In the genomic region with DNA sequence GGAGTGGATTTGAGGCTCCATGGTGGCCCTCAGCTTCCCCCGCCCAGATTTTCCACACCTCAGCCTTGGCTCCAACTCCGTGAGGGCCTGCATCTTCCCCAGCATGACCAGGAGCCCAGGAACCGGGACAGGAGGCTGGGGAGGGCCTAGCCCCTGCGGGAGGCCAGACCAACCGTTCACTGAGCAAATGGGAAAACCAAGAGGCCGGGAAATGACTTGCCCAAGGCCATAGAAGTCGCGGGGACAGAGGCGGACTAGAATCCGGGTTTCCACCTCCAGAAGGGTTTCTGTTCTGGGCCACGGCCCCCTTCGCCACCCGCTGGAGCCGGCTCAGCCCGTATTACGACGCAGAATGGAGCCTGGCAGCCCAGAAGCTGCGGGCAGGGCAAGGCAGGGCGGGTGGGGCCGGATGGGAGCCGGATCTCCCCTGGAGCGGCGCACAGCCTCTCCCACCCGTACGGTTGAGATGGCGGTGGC, we compare ENCODE assay signal across 14 cellular contexts. TPM values are rescaled to one million over a fixed set of nuclear protein-coding genes. Genes with fewer than 3 reads are reported as not detected.
DNase-seq lines count a peak whose midpoint lies in the region; ATAC-seq and TF ChIP-seq lines count a peak whose summit lies in the region.
"Had no signal": no experiment of that assay in that cellular context is flagged by ENCODE, and none has a peak within 500 bp of the region (broad histone marks: within the 10 kb centered on the region; RNA-seq: fewer than 3 reads in every experiment).

No MANE protein-coding gene starts in this region.

- DNase-seq in cardiac muscle cell (ENCODE audit: low read depth in 1 of 2, low spot score in 1 of 2) (no peak), right cardiac atrium (no peak), mucosa of descending colon (no peak), type B pancreatic cell (ENCODE audit: extremely low spot score, unreplicated experiment) (peak; percentile 70), GM13976 (ENCODE audit: low spot score) (no peak), activated T-cell treated with anti-CD3 and anti-CD28 coated beads for 4 hours (no peak)
- DNase-seq in central memory CD8-positive, alpha-beta T cell (ENCODE audit: low spot score in 2 of 2): no peak
- DNase-seq: IMR-90; NK-92 treated with Interleukin-12 subunit alpha and Interleukin-12 subunit beta, amount 100 ng/mL, for 24 hours; stimulated activated CD4-positive, alpha-beta T cell treated with anti-CD3 and anti-CD28 coated beads, Interleukin-2, amount 100 ng/mL, for 48 hours; stimulated activated naive B cell treated with anti-CD40 and anti-IgM and Interleukin-4, amounts not matched to agents 10 μg/mL and 1 μg/mL and 100 μg/mL, for 72 hours had no signal

- peaks cover 92% of the 10 kb centered on the region for H3K27me3 Mint-ChIP-seq in central memory CD8-positive, alpha-beta T cell
- peaks cover 91% of the 10 kb centered on the region for H3K27me3 Mint-ChIP-seq in type B pancreatic cell

- TF ChIP-seq CTCF in cardiac muscle cell (IDR thresholded peaks at IDR 0.05; ENCODE audit: low read depth, low read length) (no peak), mucosa of descending colon (IDR thresholded peaks at IDR 0.05) (no peak), type B pancreatic cell (conservative IDR thresholded peaks at IDR 0.05) (no peak), GM13976 (IDR thresholded peaks at IDR 0.05; ENCODE audit: borderline replicate concordance, control extremely low read depth, extremely low read depth, insufficient read depth, missing control alignments) (no peak)

- H3K27me3 ChIP-seq in cardiac muscle cell (peaks cover 91% of the 10 kb centered on the region), right cardiac atrium (ENCODE audit: control insufficient read depth, insufficient read depth) (no peaks in the 10 kb centered on the region)

- peaks cover 4% of the 10 kb centered on the region for H3K36me3 Mint-ChIP-seq in central memory CD8-positive, alpha-beta T cell (ENCODE audit: insufficient read depth)
- no peaks in the 10 kb centered on the region for H3K36me3 Mint-ChIP-seq in type B pancreatic cell

- H3K4me3 ChIP-seq in cardiac muscle cell: peak overlapping the region; percentile 3
- no peak overlapping the region for H3K4me3 ChIP-seq in right cardiac atrium (ENCODE audit: low read length)
- peak overlapping the region; percentile 25 for H3K4me3 ChIP-seq in mucosa of descending colon

- H3K36me3 ChIP-seq in cardiac muscle cell (no peaks in the 10 kb centered on the region), mucosa of descending colon (ENCODE audit: low read depth) (no peaks in the 10 kb centered on the region)

- peak overlapping the region; percentile 21 for H3K4me3 Mint-ChIP-seq in central memory CD8-positive, alpha-beta T cell
- peak overlapping the region; percentile 57 for H3K4me3 Mint-ChIP-seq in type B pancreatic cell

- H3K27ac ChIP-seq in cardiac muscle cell (no peak overlapping the region), right cardiac atrium (ENCODE audit: low read length) (no peak overlapping the region)

- H3K4me1 ChIP-seq in cardiac muscle cell (ENCODE audit: low read depth): peaks cover 15% of the 10 kb centered on the region
- peaks cover 2% of the 10 kb centered on the region for H3K4me1 ChIP-seq in right cardiac atrium (ENCODE audit: control insufficient read depth, insufficient read depth, low read length)
- peaks cover 20% of the 10 kb centered on the region for H3K4me1 ChIP-seq in mucosa of descending colon (ENCODE audit: low read depth)

- no peak overlapping the region for H3K27ac Mint-ChIP-seq in central memory CD8-positive, alpha-beta T cell (ENCODE audit: low read depth)
- H3K27ac Mint-ChIP-seq in type B pancreatic cell: no peak overlapping the region

- in situ Hi-C loops in GM13976 (cut with MboI; ENCODE audit: low sequenced_read_pairs, unreplicated experiment): no loop called here

- ATAC-seq in right cardiac atrium (no peak), mucosa of descending colon (peak; percentile 5), GM21723 (IDR thresholded peaks at IDR 0.05; ENCODE audit: unreplicated experiment) (no peak)
- no peak for ATAC-seq in central memory CD8-positive, alpha-beta T cell (replicated peaks; ENCODE audit: extremely low read depth, poor library complexity, severe bottlenecking)

- peaks cover 18% of the 10 kb centered on the region for H3K4me1 Mint-ChIP-seq in central memory CD8-positive, alpha-beta T cell
- peaks cover 12% of the 10 kb centered on the region for H3K4me1 Mint-ChIP-seq in type B pancreatic cell (ENCODE audit: unreplicated experiment)

- H3K9me3 ChIP-seq in cardiac muscle cell (ENCODE audit: low read depth) (no peaks in the 10 kb centered on the region), right cardiac atrium (ENCODE audit: control insufficient read depth, low read length) (no peaks in the 10 kb centered on the region), mucosa of descending colon (no peaks in the 10 kb centered on the region)

- 7% methylated on average over 26 of the region's 26 CpGs for WGBS in right cardiac atrium

- intact Hi-C loops in right cardiac atrium (cut with DNase I) (no loop called here), mucosa of descending colon (cut with DNase I, micrococcal nuclease) (no loop called here)

- no peaks in the 10 kb centered on the region for H3K9me3 Mint-ChIP-seq in central memory CD8-positive, alpha-beta T cell
- no peaks in the 10 kb centered on the region for H3K9me3 Mint-ChIP-seq in type B pancreatic cell
- H3K9me3 Mint-ChIP-seq: stimulated activated naive B cell treated with anti-CD40 and anti-IgM and Interleukin-4, amounts not matched to agents 10 μg/mL and 1 μg/mL and 100 μg/mL, for 72 hours had no signal

RNA-seq across cellular contexts. Expression of gene CRYBA2, which starts 7.9 kb away (rescaled TPM):
- total RNA-seq in cardiac muscle cell (not detected in 2 replicates), right cardiac atrium (not detected), mucosa of descending colon (1 to 10 TPM; 1.2 to 6.1 (median 5.0) TPM), type B pancreatic cell (ENCODE audit: low replicate concordance) (77.3 and 179 TPM in 2 replicates)
- polyA plus RNA-seq in cardiac muscle cell (not detected in 2 replicates), right cardiac atrium (not detected)
- total RNA-seq: IMR-90, liver had no signal
- polyA plus RNA-seq: IMR-90, liver had no signal

RNA-seq across cellular contexts. Expression of gene FEV, which starts 16.2 kb away (rescaled TPM):
- total RNA-seq in cardiac muscle cell: not detected in 2 replicates
- not detected in 2 replicates for polyA plus RNA-seq in cardiac muscle cell
- not detected for total RNA-seq in right cardiac atrium
- polyA plus RNA-seq in right cardiac atrium: not detected
- 1 to 10 TPM in 2 of 3 donors, under 1 TPM in 1; 0.63 to 2.7 (median 1.8) TPM for total RNA-seq in mucosa of descending colon
- 12.5 and 51.1 TPM in 2 replicates for total RNA-seq in type B pancreatic cell (ENCODE audit: low replicate concordance)
- total RNA-seq: IMR-90, liver had no signal
- polyA plus RNA-seq: BJ, IMR-90, liver had no signal

RNA-seq across cellular contexts. Expression of gene CFAP65, which starts 40.2 kb away (rescaled TPM):
- 0.07 and 2.2 TPM in 2 replicates for total RNA-seq in cardiac muscle cell
- polyA plus RNA-seq in cardiac muscle cell: 0.12 and 0.45 TPM in 2 replicates
- not detected for total RNA-seq in right cardiac atrium
- not detected for polyA plus RNA-seq in right cardiac atrium
- under 1 TPM; 0.09 to 0.46 (median 0.27) TPM for total RNA-seq in mucosa of descending colon
- total RNA-seq in type B pancreatic cell (ENCODE audit: low replicate concordance): 0.29 and 2.1 TPM in 2 replicates
- total RNA-seq: IMR-90, liver had no signal
- polyA plus RNA-seq: BJ, IMR-90, liver had no signal

RNA-seq across cellular contexts. Expression of gene CDK5R2, which starts 41.7 kb away (rescaled TPM):
- total RNA-seq in cardiac muscle cell (0.06 TPM in 1 of 2 replicates, not detected in the other), right cardiac atrium (not detected), mucosa of descending colon (1 to 10 TPM in 1 of 3 donors, under 1 TPM in 2; 0.38 to 1.4 (median 0.39) TPM), type B pancreatic cell (ENCODE audit: low replicate concordance) (5.9 and 10.0 TPM in 2 replicates)
- polyA plus RNA-seq in cardiac muscle cell (0.22 and 0.24 TPM in 2 replicates), right cardiac atrium (0.09 TPM)
- total RNA-seq: IMR-90, liver had no signal
- polyA plus RNA-seq: IMR-90, liver had no signal

RNA-seq across cellular contexts. Expression of gene IHH, which starts 59.6 kb away (rescaled TPM):
- total RNA-seq in cardiac muscle cell: not detected in 2 replicates
- not detected in 2 replicates for polyA plus RNA-seq in cardiac muscle cell
- not detected for total RNA-seq in right cardiac atrium
- 0.05 TPM for polyA plus RNA-seq in right cardiac atrium
- total RNA-seq in mucosa of descending colon: 10 to 100 TPM; 31.0 to 91.2 (median 57.6) TPM
- 10.8 and 13.8 TPM in 2 replicates for total RNA-seq in type B pancreatic cell (ENCODE audit: low replicate concordance)
- total RNA-seq: IMR-90 had no signal
- polyA plus RNA-seq: IMR-90 had no signal

Comparison
In these comparisons a context has a peak if more than half of its experiments do, and no peak if none do; other contexts are left out.
1. RNA of gene CRYBA2, which starts 7.9 kb away (total RNA-seq): 77.3 to 179 TPM in type B pancreatic cell; 1.2 to 6.1 TPM in mucosa of descending colon, not detected in cardiac muscle cell and not detected in right cardiac atrium; every median in the first group is over 10 times any median in the second.